26 cellular contexts compared by ENCODE assay signal in the genomic region with DNA sequence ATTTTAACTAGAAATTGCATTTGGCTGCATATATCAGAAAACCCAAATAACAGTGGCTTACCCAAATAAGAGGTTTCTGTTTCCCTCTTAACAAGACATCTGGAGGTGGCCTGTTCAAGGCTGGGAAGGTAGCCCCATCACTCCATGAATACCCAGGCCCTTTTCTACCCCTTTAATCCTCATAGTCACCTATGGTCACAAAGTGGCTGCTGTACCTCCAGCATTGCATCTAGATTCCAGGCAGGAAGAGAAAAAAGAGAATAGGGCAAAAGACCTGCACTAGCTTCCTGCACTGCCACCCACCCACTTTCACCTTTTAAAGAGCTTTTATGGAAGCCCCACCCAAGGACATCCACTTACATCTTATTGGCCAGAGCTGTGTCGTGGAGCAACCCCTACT.
"Had no signal": no experiment of that assay in that cellular context is flagged by ENCODE, and none has a peak within 500 bp of the region (broad histone marks: within the 10 kb centered on the region; RNA-seq: fewer than 3 reads in every experiment).

No MANE protein-coding gene starts in this region.

- H3K4me1 ChIP-seq: parathyroid adenoma had no signal

- H3K4me3 ChIP-seq: neural progenitor cell, ovary, psoas muscle, right lobe of liver, sigmoid colon, stomach, thoracic aorta, thyroid gland, tibial nerve, upper lobe of left lung, vagina had no signal

- H3K9me3 Mint-ChIP-seq: stimulated activated effector memory CD8-positive, alpha-beta T cell treated with anti-CD3 and anti-CD28 coated beads, Interleukin-12 subunit alpha, Interleukin-12 subunit beta, amount 100 ng/mL, for 72 hours; stimulated activated naive CD8-positive, alpha-beta T cell treated with anti-CD3 and anti-CD28 coated beads, Interleukin-15, Interleukin-2, amounts not matched to agents 100 ng/mL and 50 ng/mL, for 24 hours had no signal

- H3K27ac Mint-ChIP-seq: neural progenitor cell; progenitor cell of endocrine pancreas; stimulated activated effector memory CD8-positive, alpha-beta T cell treated with anti-CD3 and anti-CD28 coated beads, Interleukin-12 subunit alpha, Interleukin-12 subunit beta, amount 100 ng/mL, for 72 hours; stimulated activated naive B cell treated with anti-CD40 and anti-IgM and Interleukin-4, amounts not matched to agents 10 μg/mL and 1 μg/mL and 100 μg/mL, for 72 hours; stimulated activated naive CD8-positive, alpha-beta T cell treated with anti-CD3 and anti-CD28 coated beads, Interleukin-15, Interleukin-2, amounts not matched to agents 100 ng/mL and 50 ng/mL, for 24 hours had no signal

- H3K79me2 ChIP-seq: parathyroid adenoma had no signal

- H3K27ac ChIP-seq: neural progenitor cell, ovary, parathyroid adenoma, psoas muscle, right lobe of liver, sigmoid colon, stomach, thoracic aorta, thyroid gland, tibial nerve, upper lobe of left lung, vagina had no signal

- H3K9ac ChIP-seq: neural progenitor cell, parathyroid adenoma had no signal

- H2AFZ ChIP-seq: neural progenitor cell, parathyroid adenoma had no signal

- H3K4me3 Mint-ChIP-seq: nephron; neural progenitor cell; stimulated activated effector memory CD8-positive, alpha-beta T cell treated with anti-CD3 and anti-CD28 coated beads, Interleukin-12 subunit alpha, Interleukin-12 subunit beta, amount 100 ng/mL, for 72 hours; stimulated activated naive B cell treated with anti-CD40 and anti-IgM and Interleukin-4, amounts not matched to agents 10 μg/mL and 1 μg/mL and 100 μg/mL, for 72 hours; stimulated activated naive CD8-positive, alpha-beta T cell treated with anti-CD3 and anti-CD28 coated beads, Interleukin-15, Interleukin-2, amounts not matched to agents 100 ng/mL and 50 ng/mL, for 24 hours had no signal

- H3K4me2 ChIP-seq: neural progenitor cell had no signal

- H3K36me3 ChIP-seq: neural progenitor cell, ovary, right lobe of liver, sigmoid colon, stomach, thoracic aorta, thyroid gland, tibial nerve, upper lobe of left lung, vagina had no signal

- FAIRE-seq: small intestine, urothelium cell line had no signal

- DNase-seq: occipital lobe; ovary; psoas muscle; right lobe of liver; sigmoid colon; small intestine; stimulated activated CD4-positive, alpha-beta T cell treated with anti-CD3 and anti-CD28 coated beads, Interleukin-15, amount 100 ng/mL, for 24 hours; stimulated activated CD4-positive, alpha-beta T cell treated with anti-CD3 and anti-CD28 coated beads, Interleukin-2, amount 100 ng/mL, for 24 hours; stimulated activated CD4-positive, alpha-beta T cell treated with anti-CD3 and anti-CD28 coated beads, Interleukin-2, amount 100 ng/mL, for 48 hours; stimulated activated CD4-positive, alpha-beta T cell treated with anti-CD3 and anti-CD28 coated beads, Interleukin-4, amount 100 ng/mL, for 24 hours; stimulated activated naive B cell treated with anti-CD40 and anti-IgM and Interleukin-4, amounts not matched to agents 10 μg/mL and 1 μg/mL and 100 μg/mL, for 72 hours; stimulated activated naive CD4-positive, alpha-beta T cell treated with Interleukin-2 at 50 U/mL for 16 hours; stomach; thyroid gland; trophoblast cell; upper lobe of left lung had no signal

- H3K36me3 Mint-ChIP-seq: neural progenitor cell had no signal

- H3K27me3 ChIP-seq: neural progenitor cell, ovary, right lobe of liver, sigmoid colon, stomach, thyroid gland, tibial nerve, upper lobe of left lung, vagina had no signal

- H3K9me3 ChIP-seq: ovary, right lobe of liver, thoracic aorta, thyroid gland, vagina had no signal

- H3K27me3 Mint-ChIP-seq: progenitor cell of endocrine pancreas had no signal
